17 cellular contexts compared by ENCODE assay signal in genomic region chr3:143612541-143612940, GRCh38.
DNase-seq lines count a peak whose midpoint lies in the region; ATAC-seq and TF ChIP-seq lines count a peak whose summit lies in the region.
"Had no signal": no experiment of that assay in that cellular context is flagged by ENCODE, and none has a peak within 500 bp of the region (broad histone marks: within the 10 kb centered on the region; RNA-seq: fewer than 3 reads in every experiment).

No MANE protein-coding gene starts in this region.

- H3K27ac ChIP-seq in ACC112 (ENCODE audit: low read depth, low read length): peak overlapping the region; percentile 3; the same call in 1 of the 2 replicates
- H3K27ac ChIP-seq in upper lobe of right lung: peak overlapping the region; percentile 4
- H3K27ac ChIP-seq: BLaER1 treated with 17β-estradiol and CSF1 and Interleukin-3, amounts not matched to agents 10 nM and 100 nM had no signal

- no peaks in the 10 kb centered on the region for H3K79me2 ChIP-seq in ACC112 (ENCODE audit: control insufficient read depth, insufficient read depth, low read length, unreplicated experiment)

- no peaks in the 10 kb centered on the region for H3K9me3 Mint-ChIP-seq in activated naive CD8-positive, alpha-beta T cell treated with anti-CD3 and anti-CD28 coated beads for 36 hours
- H3K9me3 Mint-ChIP-seq: CD8-positive, alpha-beta T cell; H9 had no signal

- H3K27ac Mint-ChIP-seq in activated naive CD8-positive, alpha-beta T cell treated with anti-CD3 and anti-CD28 coated beads for 36 hours: no peak overlapping the region
- H3K27ac Mint-ChIP-seq: B cell; CD8-positive, alpha-beta T cell; H9 had no signal

- H3K9me3 ChIP-seq in adipocyte (ENCODE audit: control insufficient read depth, low read length) (no peaks in the 10 kb centered on the region), upper lobe of right lung (no peaks in the 10 kb centered on the region)
- H3K9me3 ChIP-seq: BLaER1 treated with 17β-estradiol and CSF1 and Interleukin-3, amounts not matched to agents 10 nM and 100 nM had no signal

- no peaks in the 10 kb centered on the region for H3K36me3 Mint-ChIP-seq in activated naive CD8-positive, alpha-beta T cell treated with anti-CD3 and anti-CD28 coated beads for 36 hours
- H3K36me3 Mint-ChIP-seq: CD8-positive, alpha-beta T cell had no signal

- H3K4me1 Mint-ChIP-seq in activated naive CD8-positive, alpha-beta T cell treated with anti-CD3 and anti-CD28 coated beads for 36 hours: no peaks in the 10 kb centered on the region
- H3K4me1 Mint-ChIP-seq: B cell, H9 had no signal

- no peak overlapping the region for H2AFZ ChIP-seq in ACC112 (ENCODE audit: low read length, unreplicated experiment)

- no peak overlapping the region for H3K4me3 Mint-ChIP-seq in activated naive CD8-positive, alpha-beta T cell treated with anti-CD3 and anti-CD28 coated beads for 36 hours
- H3K4me3 Mint-ChIP-seq: B cell; CD8-positive, alpha-beta T cell; H9 had no signal

- peak; percentile 6 for DNase-seq in adipocyte (ENCODE audit: low read depth)
- peak; percentile 49 for DNase-seq in epithelial cell of esophagus (ENCODE audit: low read depth)
- DNase-seq in upper lobe of right lung: no peak
- no peak for DNase-seq in activated naive CD8-positive, alpha-beta T cell treated with anti-CD3 and anti-CD28 coated beads for 36 hours
- DNase-seq in mucosa of gallbladder (ENCODE audit: low spot score): no peak
- DNase-seq: 8988T; Calu3; CD8-positive, alpha-beta T cell; DMS79 treated with DMSO at 0.1 percent for 48 hours; GF-D8; H9 had no signal

- H3K27me3 ChIP-seq in ACC112 (ENCODE audit: insufficient read depth, low read length): no peaks in the 10 kb centered on the region
- no peaks in the 10 kb centered on the region for H3K27me3 ChIP-seq in adipocyte (replicated peaks; ENCODE audit: control insufficient read depth, insufficient read depth, low read length)
- H3K27me3 ChIP-seq in upper lobe of right lung: no peaks in the 10 kb centered on the region
- H3K27me3 ChIP-seq: BLaER1 treated with 17β-estradiol and CSF1 and Interleukin-3, amounts not matched to agents 10 nM and 100 nM had no signal

- H3K36me3 ChIP-seq in ACC112 (ENCODE audit: insufficient read depth, low read length): no peaks in the 10 kb centered on the region
- H3K36me3 ChIP-seq in adipocyte (ENCODE audit: control insufficient read depth, insufficient read depth, low read length, severe bottlenecking): no peaks in the 10 kb centered on the region
- H3K36me3 ChIP-seq in upper lobe of right lung: no peaks in the 10 kb centered on the region

- H3K4me1 ChIP-seq in ACC112 (ENCODE audit: control insufficient read depth, insufficient read depth, low read length, unreplicated experiment): peaks cover 33% of the 10 kb centered on the region
- H3K4me1 ChIP-seq in adipocyte (ENCODE audit: control insufficient read depth, insufficient read depth, low read length): peaks cover 39% of the 10 kb centered on the region
- no peaks in the 10 kb centered on the region for H3K4me1 ChIP-seq in upper lobe of right lung

- H3K9ac ChIP-seq in adipocyte (ENCODE audit: low read length): peak overlapping the region; percentile 52
- H3K9ac ChIP-seq: BLaER1 treated with 17β-estradiol and CSF1 and Interleukin-3, amounts not matched to agents 10 nM and 100 nM had no signal

- no peak overlapping the region for H3K4me3 ChIP-seq in ACC112 (ENCODE audit: low read depth, low read length)
- peak overlapping the region; percentile 15 for H3K4me3 ChIP-seq in adipocyte (ENCODE audit: low read length)
- no peak overlapping the region for H3K4me3 ChIP-seq in epithelial cell of esophagus (ENCODE audit: low read length)
- H3K4me3 ChIP-seq in upper lobe of right lung: no peak overlapping the region
- H3K4me3 ChIP-seq: BLaER1 treated with 17β-estradiol and CSF1 and Interleukin-3, amounts not matched to agents 10 nM and 100 nM; GM12878 had no signal

- no peaks in the 10 kb centered on the region for H3K27me3 Mint-ChIP-seq in activated naive CD8-positive, alpha-beta T cell treated with anti-CD3 and anti-CD28 coated beads for 36 hours
- H3K27me3 Mint-ChIP-seq: B cell had no signal

- no peak for TF ChIP-seq CTCF in epithelial cell of esophagus (IDR thresholded peaks at IDR 0.05; ENCODE audit: insufficient read depth, low read depth, low read length, missing control alignments)
- no peak for TF ChIP-seq CTCF in upper lobe of right lung (IDR thresholded peaks at IDR 0.05)

- intact Hi-C loops in upper lobe of right lung (cut with DNase I): no loop called here

- ATAC-seq in upper lobe of right lung (no peak), HG02610 (IDR thresholded peaks at IDR 0.05; ENCODE audit: unreplicated experiment) (no peak)
- ATAC-seq: CD8-positive, alpha-beta T cell; GM12878; HepG2 had no signal

Comparison
In these comparisons a context has a peak if more than half of its experiments do, and no peak if none do; other contexts are left out.
1. DNase-seq: peak in adipocyte (single experiment) and epithelial cell of esophagus (single experiment); none in upper lobe of right lung (single experiment), activated naive CD8-positive, alpha-beta T cell treated with anti-CD3 and anti-CD28 coated beads for 36 hours (single experiment) and mucosa of gallbladder (single experiment).